16 cellular contexts compared by ENCODE assay signal in genomic region chr1:234670936-234671628, GRCh38.
DNase-seq lines count a peak whose midpoint lies in the region; ATAC-seq and TF ChIP-seq lines count a peak whose summit lies in the region.
"Had no signal": no experiment of that assay in that cellular context is flagged by ENCODE, and none has a peak within 500 bp of the region (broad histone marks: within the 10 kb centered on the region; RNA-seq: fewer than 3 reads in every experiment).

No MANE protein-coding gene starts in this region.

- peak overlapping the region in 1 of 11 experiments; percentile 3; a peak in 1 of 22 replicates for H3K27ac ChIP-seq in BLaER1 treated with 17β-estradiol and CSF1 and Interleukin-3, amounts not matched to agents 10 nM and 100 nM
- H3K27ac ChIP-seq: GM23248 had no signal

- peak; percentile 39 for DNase-seq in GM13976 (ENCODE audit: low spot score)
- DNase-seq in NCI-H510A treated with DMSO at 0.1 percent for 48 hours (lab: John Stamatoyannopoulos, UW), result peak; percentile 89
- DNase-seq in left colon, result no peak
- no peak for DNase-seq in superior temporal gyrus (ENCODE audit: extremely low spot score)
- no peak for DNase-seq in activated CD8-positive, alpha-beta memory T cell treated with anti-CD3 and anti-CD28 coated beads, Interleukin-2, amount 50 U/mL, for 4 hours
- DNase-seq: activated CD4-positive, alpha-beta T cell treated with anti-CD3 and anti-CD28 coated beads for 4 hours; activated T-cell treated with anti-CD3 and anti-CD28 coated beads, Interleukin-2, amount 50 U/mL, for 48 hours; cerebellar nuclear complex; EL; GM23248; Kasumi-1; NCI-H187 treated with DMSO at 0.1 percent for 48 hours; T-helper 1 cell had no signal

- ATAC-seq in left colon (peak; percentile 68), HG03280 (IDR thresholded peaks at IDR 0.05; ENCODE audit: unreplicated experiment) (no peak), GM18909 (IDR thresholded peaks at IDR 0.05; ENCODE audit: poor library complexity, unreplicated experiment) (no peak)

- intact Hi-C loops in left colon (cut with DNase I, micrococcal nuclease), result no loop called here

- no peak overlapping the region for H3K4me3 ChIP-seq in BLaER1 treated with 17β-estradiol and CSF1 and Interleukin-3, amounts not matched to agents 10 nM and 100 nM
- H3K4me3 ChIP-seq: GM23248 had no signal

- peak overlapping the region; percentile 32 to 68 (median 52); a peak in 21 of 22 replicates for H3K4me2 ChIP-seq in BLaER1 treated with 17β-estradiol and CSF1 and Interleukin-3, amounts not matched to agents 10 nM and 100 nM

- no peak for TF ChIP-seq CTCF in GM13976 (IDR thresholded peaks at IDR 0.05; ENCODE audit: borderline replicate concordance, control extremely low read depth, extremely low read depth, insufficient read depth, missing control alignments)

- H3K9ac ChIP-seq in BLaER1 treated with 17β-estradiol and CSF1 and Interleukin-3, amounts not matched to agents 10 nM and 100 nM, result no peak overlapping the region; a peak in 1 of 22 replicates
- H3K9ac ChIP-seq: GM23248 had no signal

- H3K4me1 ChIP-seq in BLaER1 treated with 17β-estradiol and CSF1 and Interleukin-3, amounts not matched to agents 10 nM and 100 nM, result peaks cover 15 to 21% (median 18%) of the 10 kb centered on the region in 10 experiments

- no peaks in the 10 kb centered on the region for H3K27me3 ChIP-seq in BLaER1 treated with 17β-estradiol and CSF1 and Interleukin-3, amounts not matched to agents 10 nM and 100 nM

- H4K20me1 ChIP-seq in BLaER1 treated with 17β-estradiol and CSF1 and Interleukin-3, amounts not matched to agents 10 nM and 100 nM, result no peaks in the 10 kb centered on the region

- peaks cover 17 to 38% (median 25%) of the 10 kb centered on the region in 11 experiments; a peak in 21 of 22 replicates for H3K9me3 ChIP-seq in BLaER1 treated with 17β-estradiol and CSF1 and Interleukin-3, amounts not matched to agents 10 nM and 100 nM (replicated peaks in 1 of 11)

- H3K36me3 ChIP-seq in BLaER1 treated with 17β-estradiol and CSF1 and Interleukin-3, amounts not matched to agents 10 nM and 100 nM, result no peaks in the 10 kb centered on the region

- in situ Hi-C loops in GM13976 (cut with MboI; ENCODE audit: low sequenced_read_pairs, unreplicated experiment), result no loop called here

Comparison
In these comparisons a context has a peak if more than half of its experiments do, and no peak if none do; other contexts are left out.
1. DNase-seq: peak in GM13976 (single experiment) and NCI-H510A treated with DMSO at 0.1 percent for 48 hours (single experiment); none in left colon (0 of 2), superior temporal gyrus (single experiment) and activated CD8-positive, alpha-beta memory T cell treated with anti-CD3 and anti-CD28 coated beads, Interleukin-2, amount 50 U/mL, for 4 hours (single experiment).